Comparison of ENCODE assay signal across 8 cellular contexts in genomic region chr7:2567663-2568238, GRCh38. TPM values are rescaled to one million over a fixed set of nuclear protein-coding genes. Genes with fewer than 3 reads are reported as not detected.
A peak's percentile ranks its signal among the peaks of the same experiment; 100 is the strongest.
DNase-seq lines count a peak whose midpoint lies in the region; ATAC-seq and TF ChIP-seq lines count a peak whose summit lies in the region.

No MANE protein-coding gene starts in this region.

- H3K27ac ChIP-seq in cardiac muscle cell, result peak overlapping the region; percentile 77
- no peak overlapping the region for H3K27ac ChIP-seq in gastrocnemius medialis

- no peaks in the 10 kb centered on the region for H3K27me3 ChIP-seq in cardiac muscle cell
- no peaks in the 10 kb centered on the region for H3K27me3 ChIP-seq in gastrocnemius medialis

- intact Hi-C loops in gastrocnemius medialis (cut with DNase I; ENCODE audit: low total_unique reads), result loop anchor here (1.0 kb wide), 1 partner anchor 113 kb away; no protein-coding TSS in a partner anchor

- in situ Hi-C loops in SK-MEL-5 (cut with HindIII; ENCODE audit: low pct_unique_long_range_greater_than_20kb, low sequenced_read_pairs) (no loop called here), gastrocnemius medialis (cut with MboI; ENCODE audit: low sequenced_read_pairs in 4 of 4) (loop anchor here in 2 of 4 donors (10.0 kb wide), 1 partner anchor 117 kb away; the partner anchor contains the start of gene AMZ1 (in 2 of the 2))

- H3K4me1 ChIP-seq in cardiac muscle cell (ENCODE audit: low read depth) (peaks cover 15% of the 10 kb centered on the region), gastrocnemius medialis (peaks cover 6 to 8% of the 10 kb centered on the region in 2 donors)

- H3K36me3 ChIP-seq in cardiac muscle cell, result no peaks in the 10 kb centered on the region
- H3K36me3 ChIP-seq in gastrocnemius medialis, result no peaks in the 10 kb centered on the region

- H3K9me3 ChIP-seq in cardiac muscle cell (ENCODE audit: low read depth), result no peaks in the 10 kb centered on the region
- no peaks in the 10 kb centered on the region for H3K9me3 ChIP-seq in gastrocnemius medialis

- H3K4me3 ChIP-seq in GM12875 (ENCODE audit: low read depth, low read length) (no peak overlapping the region), cardiac muscle cell (no peak overlapping the region), gastrocnemius medialis (no peak overlapping the region)

- ATAC-seq in gastrocnemius medialis (peak in 1 of 2 donors; percentile 39), HG02642 (IDR thresholded peaks at IDR 0.05; ENCODE audit: poor library complexity, unreplicated experiment) (no peak), GM19452 (IDR thresholded peaks at IDR 0.05; ENCODE audit: unreplicated experiment) (no peak)

- no peak for TF ChIP-seq POLR2A in gastrocnemius medialis (IDR thresholded peaks at IDR 0.05)

- peak; percentile 45 for TF ChIP-seq CTCF in GM12875 (IDR thresholded peaks at IDR 0.05; ENCODE audit: borderline replicate concordance, insufficient read depth, low read depth, low read length)
- peak; percentile 58 for TF ChIP-seq CTCF in cardiac muscle cell (IDR thresholded peaks at IDR 0.05; ENCODE audit: low read depth, low read length)
- peak in 4 of 5 experiments; percentile 20 to 51 (median 47) for TF ChIP-seq CTCF in gastrocnemius medialis (IDR thresholded peaks at IDR 0.05 in 4 of 5, conservative IDR thresholded peaks at IDR 0.05 in 1 of 5)

- DNase-seq in SK-MEL-5 (ENCODE audit: low read depth, low spot score), result peak; percentile 84
- peak; percentile 55 to 57 for DNase-seq in cardiac muscle cell (ENCODE audit: low read depth in 1 of 2, low spot score in 1 of 2)
- no peak for DNase-seq in gastrocnemius medialis
- no peak for DNase-seq in effector CD4-positive, alpha-beta T cell
- no peak for DNase-seq in stimulated activated CD4-positive, alpha-beta T cell treated with anti-CD3 and anti-CD28 coated beads, Interleukin-2, amount 100 ng/mL, for 24 hours

RNA-seq across cellular contexts. Expression of gene IQCE, which starts 9.0 kb away (rescaled TPM):
- total RNA-seq in SK-MEL-5 (2014; rRNA removed; shearing (Covaris generic)), result 22.3 and 26.2 TPM in 2 replicates
- 24.4 and 34.3 TPM in 2 replicates for polyA plus RNA-seq in SK-MEL-5 (2015; cell fraction: cytosol; rRNA removed)
- polyA plus RNA-seq in SK-MEL-5 (2015; cell fraction: nucleus; rRNA removed), result 33.8 and 55.8 TPM in 2 replicates
- total RNA-seq in cardiac muscle cell (23.4 and 41.4 TPM in 2 replicates), gastrocnemius medialis (10 to 100 TPM in 1 of 4 donors, 1 to 10 TPM in 3; 6.3 to 11.5 (median 8.8) TPM)
- 13.8 and 18.0 TPM in 2 replicates for polyA plus RNA-seq in cardiac muscle cell

RNA-seq across cellular contexts. Expression of gene BRAT1, which starts 12.4 kb away (rescaled TPM):
- 85.7 and 87.1 TPM in 2 replicates for total RNA-seq in SK-MEL-5 (2014; rRNA removed; shearing (Covaris generic))
- 114 and 125 TPM in 2 replicates for polyA plus RNA-seq in SK-MEL-5 (2015; cell fraction: cytosol; rRNA removed)
- polyA plus RNA-seq in SK-MEL-5 (2015; cell fraction: nucleus; rRNA removed), result 380 and 422 TPM in 2 replicates
- 79.9 and 109 TPM in 2 replicates for total RNA-seq in cardiac muscle cell
- 80.5 and 106 TPM in 2 replicates for polyA plus RNA-seq in cardiac muscle cell
- total RNA-seq in gastrocnemius medialis, result 10 to 100 TPM; 15.3 to 36.4 (median 20.2) TPM

RNA-seq across cellular contexts. Expression of gene LFNG, which starts 48.2 kb away (rescaled TPM):
- 5.3 and 7.7 TPM in 2 replicates for total RNA-seq in SK-MEL-5 (2014; rRNA removed; shearing (Covaris generic))
- 14.2 and 19.0 TPM in 2 replicates for polyA plus RNA-seq in SK-MEL-5 (2015; cell fraction: cytosol; rRNA removed)
- 15.0 and 23.2 TPM in 2 replicates for polyA plus RNA-seq in SK-MEL-5 (2015; cell fraction: nucleus; rRNA removed)
- total RNA-seq in cardiac muscle cell (1.3 and 1.6 TPM in 2 replicates), gastrocnemius medialis (1 to 10 TPM; 1.0 to 5.9 (median 1.7) TPM)
- polyA plus RNA-seq in cardiac muscle cell, result 0.45 TPM in 1 of 2 replicates, not detected in the other

Comparison
In these comparisons a context has a peak if more than half of its experiments do, and no peak if none do; other contexts are left out.
1. DNase-seq: peak in SK-MEL-5 (single experiment) and cardiac muscle cell (2 of 2); none in gastrocnemius medialis (0 of 2), effector CD4-positive, alpha-beta T cell (single experiment) and stimulated activated CD4-positive, alpha-beta T cell treated with anti-CD3 and anti-CD28 coated beads, Interleukin-2, amount 100 ng/mL, for 24 hours (0 of 2).
2. Peak in every context shown above with its lines, with median percentiles within 50 percentile points of each other: CTCF ChIP-seq.